In the genomic region with DNA sequence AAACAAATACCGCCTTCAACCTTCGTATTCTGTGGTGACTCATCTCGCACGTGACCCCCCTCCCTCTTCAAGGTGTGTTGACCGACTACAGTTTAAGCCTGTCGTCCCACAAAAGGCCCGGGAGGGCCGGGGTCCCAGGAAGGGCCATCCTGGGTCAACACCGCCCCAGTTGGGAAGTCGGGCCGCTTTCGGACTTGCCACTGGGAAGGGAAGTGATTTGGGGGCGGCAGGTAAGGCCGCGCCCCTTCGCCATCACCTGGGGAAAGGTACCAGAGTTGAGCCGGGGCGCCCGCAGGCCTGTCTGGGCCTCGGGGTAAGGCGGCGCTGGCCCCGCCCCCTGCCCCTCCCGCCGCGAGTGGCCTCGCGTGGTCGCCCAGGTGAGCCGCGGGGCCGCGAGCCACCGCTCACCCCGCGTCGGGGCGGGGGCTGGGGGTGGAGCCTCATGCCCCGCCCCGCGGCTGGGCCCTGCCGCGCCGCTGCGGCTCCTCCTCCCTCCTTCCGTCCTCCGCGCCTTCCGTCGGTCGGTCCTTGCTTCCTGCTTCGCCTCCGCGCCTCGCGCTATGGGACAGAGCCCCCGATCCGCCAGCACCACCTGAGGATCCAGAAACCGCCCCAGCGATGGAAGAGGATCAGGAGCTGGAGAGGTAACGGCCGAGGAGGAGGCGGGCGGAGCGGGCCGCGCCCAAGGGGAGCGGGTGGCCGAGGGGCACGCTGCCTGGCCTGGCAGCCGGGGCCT, we compare ENCODE assay signal across 8 cellular contexts. TPM values are rescaled to one million over a fixed set of nuclear protein-coding genes. Genes with fewer than 3 reads are reported as not detected.
DNase-seq lines count a peak whose midpoint lies in the region; ATAC-seq and TF ChIP-seq lines count a peak whose summit lies in the region.

A gene with protein sequence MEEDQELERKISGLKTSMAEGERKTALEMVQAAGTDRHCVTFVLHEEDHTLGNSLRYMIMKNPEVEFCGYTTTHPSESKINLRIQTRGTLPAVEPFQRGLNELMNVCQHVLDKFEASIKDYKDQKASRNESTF (plus strand): TSS at position 527 of the 736 bp plus-strand sequence. CDS start 92 bp downstream, at position 619.

- H3K9me2 ChIP-seq in MM.1S (replicated peaks; ENCODE audit: insufficient read depth, low read length): no peaks in the 10 kb centered on the region

- no peaks in the 10 kb centered on the region for H3K27me3 ChIP-seq in H9 (ENCODE audit: insufficient read depth, low read length)
- no peaks in the 10 kb centered on the region for H3K27me3 ChIP-seq in MM.1S (replicated peaks; ENCODE audit: insufficient read depth, low read length)
- H3K27me3 ChIP-seq in testis: no peaks in the 10 kb centered on the region

- H3K4me3 Mint-ChIP-seq in H9: peak within 1 kb of the TSS; percentile 91 to 95
- peak within 1 kb of the TSS; percentile 97 for H3K4me3 Mint-ChIP-seq in activated naive CD4-positive, alpha-beta T cell treated with anti-CD3 and anti-CD28 coated beads, Interleukin-2, amount 50 U/mL, for 24 hours

- no CpG with 5 or more reads among the region's 71 CpGs for WGBS in H9 (ENCODE audit: extremely low coverage, insufficient read length, low lambda C conversion rate)
- WGBS in testis, 2 donors: 0% methylated on average over 41 to 67 of the region's 71 CpGs

- H2BK12ac ChIP-seq in H9 (ENCODE audit: insufficient read length, low read depth, low read length): peak within 1 kb of the TSS; percentile 86

- ATAC-seq in omental fat pad (ENCODE audit: low FRiP score): peak; percentile 78

- no peaks in the 10 kb centered on the region for H3K36me3 ChIP-seq in MM.1S (replicated peaks; ENCODE audit: insufficient read depth, low read length)
- H3K36me3 ChIP-seq in testis (ENCODE audit: low read depth, missing control alignments): no peaks in the 10 kb centered on the region

- H3K27me3 Mint-ChIP-seq in H9 (ENCODE audit: low read depth): no peaks in the 10 kb centered on the region; the same call in 1 of the 2 replicates
- no peaks in the 10 kb centered on the region for H3K27me3 Mint-ChIP-seq in activated naive CD4-positive, alpha-beta T cell treated with anti-CD3 and anti-CD28 coated beads, Interleukin-2, amount 50 U/mL, for 24 hours

- H3K9me3 ChIP-seq in H9 (ENCODE audit: control insufficient read depth, low read depth, low read length): no peaks in the 10 kb centered on the region
- no peaks in the 10 kb centered on the region for H3K9me3 ChIP-seq in MM.1S (replicated peaks; ENCODE audit: insufficient read depth, low read length)
- H3K9me3 ChIP-seq in testis: no peaks in the 10 kb centered on the region

- H3K27ac Mint-ChIP-seq in H9: peak within 1 kb of the TSS; percentile 97 to 99 (median 98)
- peak within 1 kb of the TSS; percentile 91 for H3K27ac Mint-ChIP-seq in activated naive CD4-positive, alpha-beta T cell treated with anti-CD3 and anti-CD28 coated beads, Interleukin-2, amount 50 U/mL, for 24 hours

- no peak within 1 kb of the TSS for H3K56ac ChIP-seq in H9 (ENCODE audit: insufficient read length, low read depth, low read length)

- H4K20me1 ChIP-seq in H9 (ENCODE audit: control insufficient read depth, insufficient read depth, insufficient read length) (no peaks in the 10 kb centered on the region), MM.1S (ENCODE audit: insufficient read depth, low read length) (no peaks in the 10 kb centered on the region)

- TF ChIP-seq CTCF in H9 (conservative IDR thresholded peaks at IDR 0.05) (no peak), MM.1S (IDR thresholded peaks at IDR 0.05; ENCODE audit: low read length) (no peak), omental fat pad (IDR thresholded peaks at IDR 0.05) (no peak), testis (IDR thresholded peaks at IDR 0.05) (no peak)

- intact Hi-C loops in testis (cut with DNase I; ENCODE audit: low total_unique reads): no loop called here

- H4K91ac ChIP-seq in H9 (ENCODE audit: insufficient read length, low read depth, low read length): no peak within 1 kb of the TSS

- H3K9me3 Mint-ChIP-seq in H9: no peaks in the 10 kb centered on the region
- H3K9me3 Mint-ChIP-seq in activated naive CD4-positive, alpha-beta T cell treated with anti-CD3 and anti-CD28 coated beads, Interleukin-2, amount 50 U/mL, for 24 hours: peaks cover 5% of the 10 kb centered on the region

- H3K4me1 Mint-ChIP-seq in H9: peaks cover 55 to 59% of the 10 kb centered on the region in 2 experiments
- peaks cover 68% of the 10 kb centered on the region for H3K4me1 Mint-ChIP-seq in activated naive CD4-positive, alpha-beta T cell treated with anti-CD3 and anti-CD28 coated beads, Interleukin-2, amount 50 U/mL, for 24 hours

- peak within 1 kb of the TSS; percentile 93 for H3K9ac ChIP-seq in H9 (ENCODE audit: extremely low read depth, insufficient read length, low read length)
- H3K9ac ChIP-seq in MM.1S (ENCODE audit: low read length): peak within 1 kb of the TSS; percentile 90

- peak within 1 kb of the TSS; percentile 98 for H3K18ac ChIP-seq in H9 (ENCODE audit: insufficient read length, low read depth, low read length)

- peak within 1 kb of the TSS; percentile 90 for H4K5ac ChIP-seq in H9 (ENCODE audit: insufficient read length, low read depth, low read length)

- peak; percentile 3 for TF ChIP-seq POLR2A in testis (IDR thresholded peaks at IDR 0.05)

- no peak within 1 kb of the TSS for H3K23ac ChIP-seq in H9 (ENCODE audit: insufficient read length, low read depth, low read length)

- no peak within 1 kb of the TSS for H4K8ac ChIP-seq in H9 (replicated peaks; ENCODE audit: insufficient read length, low read depth, low read length)

- H3K79me1 ChIP-seq in H9 (ENCODE audit: insufficient read depth, low read depth, low read length, poor library complexity, severe bottlenecking): no peaks in the 10 kb centered on the region

- no peak within 1 kb of the TSS for H2BK20ac ChIP-seq in H9 (ENCODE audit: low read depth, low read length, poor library complexity, severe bottlenecking)

- H3K4me3 ChIP-seq in MM.1S (ENCODE audit: low read length) (peak within 1 kb of the TSS; percentile 85), testis (peak within 1 kb of the TSS; percentile 66 to 94)

- H2BK5ac ChIP-seq in H9 (ENCODE audit: insufficient read length, low read length): peak within 1 kb of the TSS; percentile 74

- H2AFZ ChIP-seq in H9 (ENCODE audit: low read length): no peak within 1 kb of the TSS
- peak within 1 kb of the TSS; percentile 67 for H2AFZ ChIP-seq in MM.1S (ENCODE audit: low read length)

- H2BK15ac ChIP-seq in H9 (ENCODE audit: low read depth, low read length): no peak within 1 kb of the TSS; the same call in 1 of the 2 replicates

- peak within 1 kb of the TSS; percentile 98 for H3K14ac ChIP-seq in H9 (ENCODE audit: insufficient read depth, low read length)

- peak within 1 kb of the TSS; percentile 89 for H3K27ac ChIP-seq in H9 (ENCODE audit: insufficient read length, low read depth, low read length)
- H3K27ac ChIP-seq in MM.1S (ENCODE audit: low read length): peak within 1 kb of the TSS; percentile 96
- H3K27ac ChIP-seq in testis: peak within 1 kb of the TSS; percentile 90 to 98

- H3K4me1 ChIP-seq in H9 (ENCODE audit: insufficient read depth, low read length) (peaks cover 9% of the 10 kb centered on the region; the same call in 1 of the 2 replicates), MM.1S (ENCODE audit: low read length) (peaks cover 8% of the 10 kb centered on the region; the same call in 1 of the 2 replicates), testis (peaks cover 18% of the 10 kb centered on the region)

- peak within 1 kb of the TSS; percentile 91 for H3K4me2 ChIP-seq in H9 (ENCODE audit: insufficient read depth, insufficient read length, low read length)
- peak within 1 kb of the TSS; percentile 60 for H3K4me2 ChIP-seq in MM.1S (ENCODE audit: low read depth, low read length)

- H3K23me2 ChIP-seq in H9 (ENCODE audit: insufficient read length, low read depth, low read length, poor library complexity, severe bottlenecking): peaks cover 15% of the 10 kb centered on the region

- DNase-seq in GF-D8 (lab: John Stamatoyannopoulos, UW): peak; percentile 63
- DNase-seq in H9: peak; percentile 91
- DNase-seq in MM.1S: peak; percentile 78
- peak; percentile 51 for DNase-seq in SKM-1 (lab: John Stamatoyannopoulos, UW; ENCODE audit: unreplicated experiment)
- no peak for DNase-seq in glomerular endothelial cell (ENCODE audit: extremely low read depth, low read depth, low spot score)
- DNase-seq in omental fat pad (ENCODE audit: low spot score): peak; percentile 87
- DNase-seq in testis: peak; percentile 87

- H3K79me2 ChIP-seq in H9 (ENCODE audit: insufficient read depth, low read length): peaks cover 30% of the 10 kb centered on the region; the same call in 1 of the 2 replicates
- H3K79me2 ChIP-seq in MM.1S (ENCODE audit: low read length): peaks cover 83% of the 10 kb centered on the region

- H3K36me3 Mint-ChIP-seq in H9 (ENCODE audit: insufficient read depth in 1 of 3, low read depth in 3 of 3): peaks cover 23 to 29% (median 28%) of the 10 kb centered on the region in 3 experiments
- peaks cover 24% of the 10 kb centered on the region for H3K36me3 Mint-ChIP-seq in activated naive CD4-positive, alpha-beta T cell treated with anti-CD3 and anti-CD28 coated beads, Interleukin-2, amount 50 U/mL, for 24 hours

- peaks cover 7% of the 10 kb centered on the region; the same call in 1 of the 2 replicates for H3F3A ChIP-seq in MM.1S (ENCODE audit: insufficient read depth, low read length)

- H2BK120ac ChIP-seq in H9 (ENCODE audit: low read depth, low read length, poor library complexity, severe bottlenecking): peak within 1 kb of the TSS; percentile 74

- H3T11ph ChIP-seq in H9 (ENCODE audit: low read length): no peak within 1 kb of the TSS

- no peak within 1 kb of the TSS for H2AK5ac ChIP-seq in H9 (ENCODE audit: insufficient read length, low read length)

- H3K4ac ChIP-seq in H9 (ENCODE audit: low read depth, low read length): no peak within 1 kb of the TSS; the same call in 1 of the 2 replicates

RNA-seq across cellular contexts. Expression of the gene that starts here (rescaled TPM):
- total RNA-seq in H9 (2021): 154 and 167 TPM in 2 replicates
- total RNA-seq in glomerular endothelial cell: 88.8 and 100 TPM in 2 replicates
- 100 to 1,000 TPM in 1 of 4 donors, 10 to 100 TPM in 3; 69.0 to 110 (median 75.5) TPM for total RNA-seq in omental fat pad
- 100 to 1,000 TPM; 126 to 136 TPM for total RNA-seq in testis
- polyA plus RNA-seq in testis (ENCODE audit: insufficient read depth, low read depth, low replicate concordance): 180 TPM
